ENCODE assay signal across 9 cellular contexts in the genomic region with DNA sequence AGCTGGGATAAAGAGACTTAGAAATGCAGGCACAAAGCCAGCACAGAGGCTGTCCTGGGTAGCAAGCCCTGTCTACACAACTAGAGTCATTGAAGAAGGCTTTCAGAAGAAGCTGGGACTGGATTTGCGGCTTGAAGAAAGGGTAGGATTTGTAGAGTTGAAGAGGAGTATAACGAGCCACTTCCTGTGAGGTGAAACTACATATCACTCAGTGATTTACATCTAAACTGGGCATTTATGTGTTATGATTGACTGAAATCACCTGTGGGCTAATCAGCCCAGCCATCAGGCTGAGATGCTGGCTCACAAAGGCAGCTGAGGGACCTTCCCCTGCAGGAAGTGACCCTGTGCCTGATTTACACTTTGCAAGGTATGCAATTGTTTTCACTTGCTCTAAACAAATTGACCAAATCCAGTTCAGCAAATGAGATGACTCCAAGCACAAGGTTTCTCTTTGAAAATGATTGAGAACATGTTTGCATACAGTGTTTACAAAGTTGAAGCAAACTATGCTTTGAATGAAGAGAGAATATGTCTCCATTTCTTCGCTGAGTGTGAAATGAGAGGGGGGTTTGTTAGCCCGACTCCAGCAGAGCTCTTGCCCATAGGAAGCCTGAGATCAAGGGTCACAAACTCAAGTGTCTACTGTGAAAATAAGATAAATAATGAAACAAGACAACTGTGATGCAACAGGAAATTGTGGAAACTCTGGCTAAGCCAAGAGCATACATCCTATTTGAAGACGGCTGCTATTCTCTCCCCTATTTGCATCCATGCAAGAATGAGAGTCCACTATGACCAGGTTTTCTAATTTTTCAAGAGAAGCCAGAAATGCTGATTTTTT.
DNase-seq lines count a peak whose midpoint lies in the region; ATAC-seq, FAIRE-seq and TF ChIP-seq lines count a peak whose summit lies in the region.
"Had no signal": no experiment of that assay in that cellular context is flagged by ENCODE, and none has a peak within 500 bp of the region (broad histone marks: within the 10 kb centered on the region; RNA-seq: fewer than 3 reads in every experiment).

No MANE protein-coding gene starts in this region.

- no peak overlapping the region for H2BK20ac ChIP-seq in H9 (ENCODE audit: low read depth, low read length, poor library complexity, severe bottlenecking)

- no peak overlapping the region for H4K91ac ChIP-seq in H9 (ENCODE audit: insufficient read length, low read depth, low read length)

- CTCF ChIA-PET in HepG2 (lab: Yijun Ruan, JAX; ENCODE audit: low intra/inter-chr PET ratio, low total read pairs), result interaction anchor here (1.3 kb wide), 1 partner anchor 49 kb away, joined by 3 read pairs; no protein-coding TSS in a partner anchor

- H3K79me2 ChIP-seq in H9 (ENCODE audit: insufficient read depth, low read length) (no peaks in the 10 kb centered on the region), HepG2 (ENCODE audit: insufficient read depth, low read length) (no peaks in the 10 kb centered on the region)

- intact Hi-C loops in HepG2 (cut with micrococcal nuclease; ENCODE audit: unreplicated experiment), result loop anchor here (1.0 to 2.0 kb wide), 4 partner anchors 8 to 72 kb away; no protein-coding TSS in a partner anchor

- no peaks in the 10 kb centered on the region for H4K20me1 ChIP-seq in H9 (ENCODE audit: control insufficient read depth, insufficient read depth, insufficient read length)
- no peaks in the 10 kb centered on the region for H4K20me1 ChIP-seq in HepG2 (ENCODE audit: insufficient read depth, low read length)

- H3K23ac ChIP-seq in H9 (ENCODE audit: insufficient read length, low read depth, low read length), result no peak overlapping the region

- no peak; a peak in 1 of 4 replicates for TF ChIP-seq POLR2A in HepG2 (IDR thresholded peaks at IDR 0.05; ENCODE audit: insufficient read depth in 1 of 2, low read depth in 2 of 2, low read length in 2 of 2)

- H3K9me3 ChIP-seq in H9 (ENCODE audit: control insufficient read depth, low read depth, low read length), result no peaks in the 10 kb centered on the region
- H3K9me3 ChIP-seq in HepG2 (ENCODE audit: low read length), result no peaks in the 10 kb centered on the region

- DNase-seq in DMS53 treated with DMSO at 0.1 percent for 48 hours (lab: John Stamatoyannopoulos, UW; ENCODE audit: unreplicated experiment) (peak; percentile 90), H9 (no peak), SKM-1 (lab: John Stamatoyannopoulos, UW; ENCODE audit: unreplicated experiment) (peak; percentile 22), HepG2 (ENCODE audit: low spot score) (peak; percentile 100), LoVo (ENCODE audit: low spot score) (no peak)
- DNase-seq: activated B cell treated with CpG ODN at 0.5 μM for 24 hours had no signal

- no peak overlapping the region for H4K5ac ChIP-seq in H9 (ENCODE audit: insufficient read length, low read depth, low read length)

- H3K4me3 Mint-ChIP-seq in H9, result no peak overlapping the region; a peak in 1 of 5 replicates
- H3K4me3 Mint-ChIP-seq: activated B cell treated with CpG ODN at 0.5 μM for 24 hours had no signal

- H3K14ac ChIP-seq in H9 (ENCODE audit: insufficient read depth, low read length), result no peak overlapping the region

- H4K8ac ChIP-seq in H9 (replicated peaks; ENCODE audit: insufficient read length, low read depth, low read length), result no peak overlapping the region

- no peak overlapping the region for H3K4ac ChIP-seq in H9 (ENCODE audit: low read depth, low read length)

- H3T11ph ChIP-seq in H9 (ENCODE audit: low read length), result no peak overlapping the region

- WGBS in H9 (ENCODE audit: extremely low coverage, insufficient read length, low lambda C conversion rate), result no CpG with 5 or more reads among the region's 5 CpGs
- 2% methylated on average over 5 of the region's 5 CpGs for WGBS in HepG2 (ENCODE audit: low lambda C conversion rate)

- BruUV-seq in HepG2 (replicated peaks; lab: Mats Ljungman, UMichigan), result no TSS peak

- no peaks in the 10 kb centered on the region for H3K36me3 ChIP-seq in HepG2 (replicated peaks in 1 of 2; ENCODE audit: control insufficient read depth in 1 of 2, insufficient read depth in 2 of 2, low read length in 2 of 2)

- no peaks in the 10 kb centered on the region; the same call in 1 of the 2 replicates for H3K27me3 Mint-ChIP-seq in H9 (ENCODE audit: low read depth)

- no peak overlapping the region for H2BK12ac ChIP-seq in H9 (ENCODE audit: insufficient read length, low read depth, low read length)

- no peaks in the 10 kb centered on the region for H3K9me3 Mint-ChIP-seq in H9
- H3K9me3 Mint-ChIP-seq: activated B cell treated with CpG ODN at 0.5 μM for 24 hours had no signal

- H3K4me1 Mint-ChIP-seq in H9, result peaks cover 16 to 20% of the 10 kb centered on the region in 2 experiments

- no peak overlapping the region for H3K18ac ChIP-seq in H9 (ENCODE audit: insufficient read length, low read depth, low read length)

- peak; percentile 90 for FAIRE-seq in HepG2 (lab: Jason Lieb, UNC)

- H3K4me2 ChIP-seq in H9 (ENCODE audit: insufficient read depth, insufficient read length, low read length) (no peak overlapping the region), HepG2 (ENCODE audit: low read depth, low read length) (peak overlapping the region; percentile 83)

- H3K27ac ChIP-seq in H9 (ENCODE audit: insufficient read length, low read depth, low read length), result no peak overlapping the region
- H3K27ac ChIP-seq in HepG2 (ENCODE audit: extremely low read length, insufficient read depth, low read length), result peak overlapping the region; percentile 81

- H2BK120ac ChIP-seq in H9 (ENCODE audit: low read depth, low read length, poor library complexity, severe bottlenecking), result no peak overlapping the region

- 0 out of 7 replicates have a peak, but pooled peaks cover 0 to 3% (median 0%) of the 10 kb centered on the region in 3 experiments for H3K36me3 Mint-ChIP-seq in H9 (ENCODE audit: insufficient read depth in 1 of 3, low read depth in 3 of 3)

- H3K4me1 ChIP-seq in H9 (ENCODE audit: insufficient read depth, low read length) (peaks cover 4% of the 10 kb centered on the region), HepG2 (ENCODE audit: insufficient read depth, low read length) (peaks cover 91% of the 10 kb centered on the region)

- POLR2A ChIA-PET in HepG2 (lab: Yijun Ruan, JAX), result interaction anchor here (0.6 to 3.5 kb wide), 22 partner anchors 8 to 111 kb away, joined by 3 to 30 read pairs (median 6); a partner anchor contains a TSS

- H3K4me3 ChIP-seq in HepG2 (replicated peaks in 1 of 3; ENCODE audit: insufficient read depth in 1 of 3, low read depth in 2 of 3, low read length in 3 of 3), result peak overlapping the region; percentile 0 to 58 (median 9); a peak in 2 of 6 replicates

- TF ChIP-seq EP300 in HepG2 (IDR thresholded peaks at IDR 0.05; ENCODE audit: low read depth in 2 of 2, low read length in 2 of 2) (peak; percentile 50 to 98; a peak in 3 of 4 replicates), HepG2 (CRISPR knock-in tag; IDR thresholded peaks at IDR 0.05; ENCODE audit: borderline replicate concordance) (peak; percentile 99)

- H3K27ac Mint-ChIP-seq in H9, result peak overlapping the region in 2 of 3 experiments; percentile 2 to 32; a peak in 2 of 7 replicates
- H3K27ac Mint-ChIP-seq: activated B cell treated with CpG ODN at 0.5 μM for 24 hours had no signal

- H3K23me2 ChIP-seq in H9 (ENCODE audit: insufficient read length, low read depth, low read length, poor library complexity, severe bottlenecking), result no peaks in the 10 kb centered on the region

- H3K9ac ChIP-seq in H9 (ENCODE audit: extremely low read depth, insufficient read length, low read length) (no peak overlapping the region), HepG2 (ENCODE audit: insufficient read depth, low read depth, low read length) (peak overlapping the region; percentile 70)

- H2BK15ac ChIP-seq in H9 (ENCODE audit: low read depth, low read length), result no peak overlapping the region

- ATAC-seq in HepG2, result peak; percentile 89
- ATAC-seq in HG03439 (IDR thresholded peaks at IDR 0.05; ENCODE audit: unreplicated experiment), result no peak
- ATAC-seq in HG03432 (IDR thresholded peaks at IDR 0.05; ENCODE audit: unreplicated experiment), result no peak
- no peak for ATAC-seq in GM18498 (IDR thresholded peaks at IDR 0.05; ENCODE audit: unreplicated experiment)

- no peak overlapping the region for H2BK5ac ChIP-seq in H9 (ENCODE audit: insufficient read length, low read length)

- no peak overlapping the region for H3K56ac ChIP-seq in H9 (ENCODE audit: insufficient read length, low read depth, low read length)

- TF ChIP-seq RAD21 in HepG2 (CRISPR knock-in tag; IDR thresholded peaks at IDR 0.05), result peak; percentile 29; the same call in 1 of the 2 replicates

- no peak overlapping the region for H2AFZ ChIP-seq in H9 (ENCODE audit: low read length)
- no peak overlapping the region for H2AFZ ChIP-seq in HepG2 (ENCODE audit: low read length)

- no peaks in the 10 kb centered on the region for H3K79me1 ChIP-seq in H9 (ENCODE audit: insufficient read depth, low read depth, low read length, poor library complexity, severe bottlenecking)

- in situ Hi-C loops in HepG2 (cut with HindIII; ENCODE audit: extremely low pct_ligation_motif_present, low pct_unique_long_range_greater_than_20kb), result loop anchor here (5.0 kb wide), 2 partner anchors 73 to 108 kb away; no protein-coding TSS in a partner anchor

- H3K27me3 ChIP-seq in H9 (ENCODE audit: insufficient read depth, low read length), result no peaks in the 10 kb centered on the region
- H3K27me3 ChIP-seq in HepG2 (ENCODE audit: control insufficient read depth in 1 of 2, insufficient read depth in 2 of 2, low read length in 2 of 2), result no peaks in the 10 kb centered on the region

- H2AK5ac ChIP-seq in H9 (ENCODE audit: insufficient read length, low read length), result no peak overlapping the region

- no peak for TF ChIP-seq CTCF in H9 (conservative IDR thresholded peaks at IDR 0.05)
- TF ChIP-seq CTCF in HepG2 (CRISPR knock-in tag; IDR thresholded peaks at IDR 0.05), result no peak

TF ChIP-seq in HepG2, 621 proteins besides CTCF, POLR2A, EP300 and RAD21 (continues in another document):
- TF ChIP-seq, protein P1, sequence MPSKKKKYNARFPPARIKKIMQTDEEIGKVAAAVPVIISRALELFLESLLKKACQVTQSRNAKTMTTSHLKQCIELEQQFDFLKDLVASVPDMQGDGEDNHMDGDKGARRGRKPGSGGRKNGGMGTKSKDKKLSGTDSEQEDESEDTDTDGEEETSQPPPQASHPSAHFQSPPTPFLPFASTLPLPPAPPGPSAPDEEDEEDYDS (CRISPR knock-in tag; IDR thresholded peaks at IDR 0.05), result peak; percentile 83
- TF ChIP-seq ZBTB7B (CRISPR knock-in tag; IDR thresholded peaks at IDR 0.05) (peak; percentile 89; the same call in 1 of the 2 replicates), NFYB (CRISPR knock-in tag; IDR thresholded peaks at IDR 0.05) (peak; percentile 63), NONO (IDR thresholded peaks at IDR 0.05) (no peak), NONO (CRISPR knock-in tag; conservative IDR thresholded peaks at IDR 0.05) (peak; percentile 90), NFIC (IDR thresholded peaks at IDR 0.05; ENCODE audit: low read length) (peak; percentile 99), POLR2AphosphoS2 (IDR thresholded peaks at IDR 0.05; ENCODE audit: low read depth, low read length) (no peak), SOX13 (IDR thresholded peaks at IDR 0.05) (peak; percentile 98), SOX13 (CRISPR knock-in tag; conservative IDR thresholded peaks at IDR 0.05 in 1 of 2, IDR thresholded peaks at IDR 0.05 in 1 of 2) (peak in 1 of 2 experiments; percentile 99; a peak in 2 of 4 replicates), ZNF329 (CRISPR knock-in tag; IDR thresholded peaks at IDR 0.05; ENCODE audit: low read depth) (no peak)

Comparison
In these comparisons a context has a peak if more than half of its experiments do, and no peak if none do; other contexts are left out.
1. DNase-seq: peak in DMS53 treated with DMSO at 0.1 percent for 48 hours (single experiment), SKM-1 (single experiment) and HepG2 (single experiment); none in H9 (single experiment) and LoVo (single experiment).